In the genomic region with DNA sequence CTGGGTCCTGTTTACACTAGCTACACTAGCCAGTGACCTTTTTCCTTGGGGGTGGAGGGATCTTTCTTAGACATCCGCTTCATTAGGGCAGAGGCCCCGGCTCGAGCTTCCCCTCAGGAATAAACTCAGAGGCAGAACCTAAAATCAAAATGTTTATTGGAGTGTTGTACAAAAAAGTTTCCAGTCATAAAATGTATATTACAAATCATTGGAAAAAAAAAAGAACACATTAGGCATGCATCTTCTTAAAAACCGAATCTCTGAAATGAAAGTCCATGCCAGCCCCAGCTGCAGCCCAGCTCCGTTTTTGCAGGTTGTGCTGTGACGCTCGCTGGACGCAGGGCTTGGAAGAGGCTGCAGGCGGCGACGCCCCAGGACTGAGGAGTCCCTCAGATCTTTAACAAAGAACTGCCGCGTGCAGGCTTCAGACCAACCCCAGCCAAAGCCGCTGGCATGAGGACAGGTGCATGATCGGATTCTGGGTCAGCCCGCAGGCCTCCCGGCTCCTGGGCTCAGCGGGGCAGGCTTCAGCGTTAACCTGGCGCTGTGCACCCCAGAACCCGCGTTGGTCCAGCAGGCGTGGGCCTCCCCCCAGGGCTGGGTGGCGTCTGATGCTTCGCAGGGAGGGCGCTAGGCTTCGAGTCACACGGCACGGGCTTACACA, we compare ENCODE assay signal across 8 cellular contexts. TPM values are rescaled to one million over a fixed set of nuclear protein-coding genes. Genes with fewer than 3 reads are reported as not detected.
A peak's percentile ranks its signal among the peaks of the same experiment; 100 is the strongest.
DNase-seq lines count a peak whose midpoint lies in the region; ATAC-seq and TF ChIP-seq lines count a peak whose summit lies in the region.

No MANE protein-coding gene starts in this region.

- H3K27ac Mint-ChIP-seq in activated naive CD8-positive, alpha-beta T cell treated with anti-CD3 and anti-CD28 coated beads, Interleukin-2, amount 10 ng/mL, durations not matched to agents 7 days and 5 days: peak overlapping the region; percentile 90

- intact Hi-C loops in right cardiac atrium (cut with DNase I): no loop called here

- H3K9me3 Mint-ChIP-seq in activated naive CD8-positive, alpha-beta T cell treated with anti-CD3 and anti-CD28 coated beads, Interleukin-2, amount 10 ng/mL, durations not matched to agents 7 days and 5 days: no peaks in the 10 kb centered on the region

- H3K36me3 Mint-ChIP-seq in activated naive CD8-positive, alpha-beta T cell treated with anti-CD3 and anti-CD28 coated beads, Interleukin-2, amount 10 ng/mL, durations not matched to agents 7 days and 5 days: peaks cover 9% of the 10 kb centered on the region

- peak overlapping the region; percentile 94 for H3K4me3 Mint-ChIP-seq in activated naive CD8-positive, alpha-beta T cell treated with anti-CD3 and anti-CD28 coated beads, Interleukin-2, amount 10 ng/mL, durations not matched to agents 7 days and 5 days

- H3K4me1 ChIP-seq in right cardiac atrium (ENCODE audit: control insufficient read depth, insufficient read depth, low read length): peaks cover 8% of the 10 kb centered on the region

- WGBS in right cardiac atrium: 24% methylated on average over 29 of the region's 29 CpGs

- peaks cover 7% of the 10 kb centered on the region for H3K4me1 Mint-ChIP-seq in activated naive CD8-positive, alpha-beta T cell treated with anti-CD3 and anti-CD28 coated beads, Interleukin-2, amount 10 ng/mL, durations not matched to agents 7 days and 5 days

- no peak for TF ChIP-seq CTCF in HFF-Myc (IDR thresholded peaks at IDR 0.05; ENCODE audit: low read depth, low read length, missing control alignments)

- peak; percentile 41 for DNase-seq in AG08396 (ENCODE audit: low spot score)
- no peak for DNase-seq in HFF-Myc (ENCODE audit: extremely low read depth, low read depth)
- no peak for DNase-seq in activated naive CD8-positive, alpha-beta T cell treated with anti-CD3 and anti-CD28 coated beads, Interleukin-2, amount 10 ng/mL, durations not matched to agents 7 days and 5 days
- peak; percentile 47 to 79 (median 74) for DNase-seq in right cardiac atrium
- DNase-seq in retina: peak; percentile 84
- no peak for DNase-seq in SIG-M5 treated with dmso at 0.1 percent for 504 hours (lab: John Stamatoyannopoulos, UW; ENCODE audit: unreplicated experiment)

- no peaks in the 10 kb centered on the region for H3K27me3 ChIP-seq in right cardiac atrium (ENCODE audit: control insufficient read depth, insufficient read depth)

- POLR2A ChIA-PET in activated naive CD8-positive, alpha-beta T cell treated with anti-CD3 and anti-CD28 coated beads, Interleukin-2, amount 10 ng/mL, durations not matched to agents 7 days and 5 days (lab: Charles Lee): interaction anchor here (0.6 to 1.9 kb wide), 16 partner anchors 8 to 357 kb away, joined by 3 to 13 read pairs (median 4); partner anchors contain the start of genes GADD45B, LMNB2, PLEKHJ1 and THOP1

- no peak for ATAC-seq in activated naive CD8-positive, alpha-beta T cell treated with anti-CD3 and anti-CD28 coated beads, Interleukin-2, amount 10 ng/mL, durations not matched to agents 7 days and 5 days (ENCODE audit: low read depth)
- ATAC-seq in right cardiac atrium (peak in 1 of 2 donors; percentile 5), HG02610 (IDR thresholded peaks at IDR 0.05; ENCODE audit: unreplicated experiment) (no peak), GM21390 (IDR thresholded peaks at IDR 0.05; ENCODE audit: unreplicated experiment) (no peak)

- H3K27me3 Mint-ChIP-seq in activated naive CD8-positive, alpha-beta T cell treated with anti-CD3 and anti-CD28 coated beads, Interleukin-2, amount 10 ng/mL, durations not matched to agents 7 days and 5 days: no peaks in the 10 kb centered on the region

- no peaks in the 10 kb centered on the region for H3K9me3 ChIP-seq in right cardiac atrium (ENCODE audit: control insufficient read depth, low read length)

- H3K27ac ChIP-seq in right cardiac atrium (ENCODE audit: low read length): peak overlapping the region; percentile 42

- H3K4me3 ChIP-seq in HFF-Myc (replicated peaks; ENCODE audit: low read depth, low read length): peak overlapping the region; percentile 76
- peak overlapping the region; percentile 67 for H3K4me3 ChIP-seq in right cardiac atrium (ENCODE audit: low read length)

RNA-seq across cellular contexts. Expression of gene TIMM13, which starts 0.8 kb away (rescaled TPM):
- total RNA-seq in activated naive CD8-positive, alpha-beta T cell treated with anti-CD3 and anti-CD28 coated beads, Interleukin-2, amount 10 ng/mL, durations not matched to agents 7 days and 5 days: 10 to 100 TPM; 46.5 to 48.5 TPM
- total RNA-seq in right cardiac atrium: 10 to 100 TPM; 73.9 to 91.2 (median 81.2) TPM
- 69.6 TPM for polyA plus RNA-seq in right cardiac atrium

RNA-seq across cellular contexts. Expression of gene LMNB2, which starts 28.6 kb away (rescaled TPM):
- total RNA-seq in activated naive CD8-positive, alpha-beta T cell treated with anti-CD3 and anti-CD28 coated beads, Interleukin-2, amount 10 ng/mL, durations not matched to agents 7 days and 5 days: 10 to 100 TPM; 74.9 to 83.3 TPM
- 10 to 100 TPM in 3 of 4 donors, 1 to 10 TPM in 1; 9.6 to 21.6 (median 14.9) TPM for total RNA-seq in right cardiac atrium
- 12.1 TPM for polyA plus RNA-seq in right cardiac atrium

RNA-seq across cellular contexts. Expression of gene GADD45B, which starts 47.8 kb away (rescaled TPM):
- 10 to 100 TPM; 83.1 to 85.4 TPM for total RNA-seq in activated naive CD8-positive, alpha-beta T cell treated with anti-CD3 and anti-CD28 coated beads, Interleukin-2, amount 10 ng/mL, durations not matched to agents 7 days and 5 days
- total RNA-seq in right cardiac atrium: 100 to 1,000 TPM in 2 of 4 donors, 10 to 100 TPM in 2; 52.4 to 205 (median 78.9) TPM
- 195 TPM for polyA plus RNA-seq in right cardiac atrium

Comparison
In these comparisons a context has a peak if more than half of its experiments do, and no peak if none do; other contexts are left out.
1. DNase-seq: peak in AG08396 (single experiment), right cardiac atrium (3 of 3) and retina (single experiment); none in HFF-Myc (single experiment), activated naive CD8-positive, alpha-beta T cell treated with anti-CD3 and anti-CD28 coated beads, Interleukin-2, amount 10 ng/mL, durations not matched to agents 7 days and 5 days (single experiment) and SIG-M5 treated with dmso at 0.1 percent for 504 hours (single experiment).